ENCODE assay signal across 8 cellular contexts in the genomic region with DNA sequence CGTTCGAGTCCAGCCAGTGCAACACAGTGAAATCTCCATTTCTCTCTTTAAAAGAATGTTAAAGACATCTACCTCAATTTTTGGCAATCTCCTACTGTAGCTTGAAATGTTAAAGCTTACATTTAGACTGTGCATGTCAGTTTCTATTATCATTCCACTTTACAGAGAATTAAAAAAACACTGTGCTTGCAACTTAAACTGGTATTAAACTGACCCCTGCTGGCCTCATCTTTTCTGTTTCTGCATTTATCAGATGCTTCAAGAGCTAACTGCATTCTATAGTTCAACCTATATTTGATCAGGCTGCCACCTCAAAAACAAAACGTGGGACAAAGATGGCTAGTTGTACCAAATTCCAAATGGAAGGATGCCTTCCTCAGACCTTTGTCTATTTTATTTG.
DNase-seq lines count a peak whose midpoint lies in the region; ATAC-seq and TF ChIP-seq lines count a peak whose summit lies in the region.

No MANE protein-coding gene starts in this region.

- no peak for ATAC-seq in HG02840 (IDR thresholded peaks at IDR 0.05; ENCODE audit: low FRiP score, unreplicated experiment)

- DNase-seq in NCI-H345 (lab: John Stamatoyannopoulos, UW) (peak; percentile 37), NCI-H345 treated with DMSO at 0.1 percent for 48 hours (lab: John Stamatoyannopoulos, UW; ENCODE audit: unreplicated experiment) (no peak), NCI-H1694 (lab: John Stamatoyannopoulos, UW) (peak; percentile 41), cardiac fibroblast (ENCODE audit: low read depth in 2 of 2) (peak; percentile 61 to 62), retina (peak; percentile 44), NCI-H526 treated with DMSO at 0.1 percent for 48 hours (lab: John Stamatoyannopoulos, UW) (no peak)
- DNase-seq in activated CD4-positive, CD25-positive, alpha-beta regulatory T cell treated with anti-CD3 and anti-CD28 coated beads, Interleukin-2, amount 50 U/mL, for 72 hours, result no peak

- no peak overlapping the region for H3K4me3 ChIP-seq in cardiac fibroblast (replicated peaks in 1 of 2; ENCODE audit: low read depth in 2 of 2, low read length in 2 of 2)

- TF ChIP-seq CTCF in cardiac fibroblast (IDR thresholded peaks at IDR 0.05; ENCODE audit: low read depth, low read length), result peak; percentile 14

Comparison
In these comparisons a context has a peak if more than half of its experiments do, and no peak if none do; other contexts are left out.
1. DNase-seq: peak in NCI-H345 (single experiment), NCI-H1694 (single experiment), cardiac fibroblast (2 of 2) and retina (single experiment); none in NCI-H345 treated with DMSO at 0.1 percent for 48 hours (single experiment), activated CD4-positive, CD25-positive, alpha-beta regulatory T cell treated with anti-CD3 and anti-CD28 coated beads, Interleukin-2, amount 50 U/mL, for 72 hours (single experiment) and NCI-H526 treated with DMSO at 0.1 percent for 48 hours (single experiment).